In genomic region chr12:93773122-93773871, GRCh38 we compare ENCODE assay signal across 1 cellular context.
A peak's percentile ranks its signal among the peaks of the same experiment; 100 is the strongest.
TF ChIP-seq lines count a peak whose summit lies in the region.

No MANE protein-coding gene starts in this region.

TF ChIP-seq in K562, 482 proteins besides CTCF, POLR2A, EP300 and RAD21 (continued from another document and continues in another):
- TF ChIP-seq, protein P1, sequence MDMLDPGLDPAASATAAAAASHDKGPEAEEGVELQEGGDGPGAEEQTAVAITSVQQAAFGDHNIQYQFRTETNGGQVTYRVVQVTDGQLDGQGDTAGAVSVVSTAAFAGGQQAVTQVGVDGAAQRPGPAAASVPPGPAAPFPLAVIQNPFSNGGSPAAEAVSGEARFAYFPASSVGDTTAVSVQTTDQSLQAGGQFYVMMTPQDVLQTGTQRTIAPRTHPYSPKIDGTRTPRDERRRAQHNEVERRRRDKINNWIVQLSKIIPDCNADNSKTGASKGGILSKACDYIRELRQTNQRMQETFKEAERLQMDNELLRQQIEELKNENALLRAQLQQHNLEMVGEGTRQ (CRISPR knock-in tag; IDR thresholded peaks at IDR 0.05), result no peak
- TF ChIP-seq HOXB6 (CRISPR knock-in tag; IDR thresholded peaks at IDR 0.05; ENCODE audit: borderline replicate concordance) (no peak), SMC3 (conservative IDR thresholded peaks at IDR 0.05; ENCODE audit: insufficient read depth, low read depth, low read length) (no peak), FIP1L1 (IDR thresholded peaks at IDR 0.05; ENCODE audit: low read depth, low read length, poor library complexity, severe bottlenecking) (no peak), KLF6 (CRISPR knock-in tag; IDR thresholded peaks at IDR 0.05; ENCODE audit: borderline replicate concordance) (no peak), ZNF121 (CRISPR knock-in tag; conservative IDR thresholded peaks at IDR 0.05) (no peak), PML (IDR thresholded peaks at IDR 0.05; ENCODE audit: low read length) (0 out of 2 replicates have a peak, but pooled peaks have one; percentile 34), NCOR1 (IDR thresholded peaks at IDR 0.05) (peak; percentile 65), MIER1 (IDR thresholded peaks at IDR 0.05; ENCODE audit: low read depth) (no peak), RCOR1 (IDR thresholded peaks at IDR 0.05; ENCODE audit: borderline replicate concordance in 1 of 2, low read depth in 2 of 2, low read length in 2 of 2) (peak; percentile 7 to 75; a peak in 2 of 4 replicates), CBFB (CRISPR knock-in tag; IDR thresholded peaks at IDR 0.05) (no peak), MECOM (CRISPR knock-in tag; IDR thresholded peaks at IDR 0.05) (no peak), NEUROD1 (IDR thresholded peaks at IDR 0.05; ENCODE audit: borderline replicate concordance, low read depth, low read length, partially characterized antibody) (no peak), ELF1 (tag; IDR thresholded peaks at IDR 0.05) (no peak), FOXM1 (IDR thresholded peaks at IDR 0.05; ENCODE audit: low read depth) (peak; percentile 50), FOXM1 (CRISPR knock-in tag; IDR thresholded peaks at IDR 0.05; ENCODE audit: low read depth) (no peak), TEAD1 (CRISPR knock-in tag; IDR thresholded peaks at IDR 0.05) (peak in 1 of 2 experiments; percentile 74; a peak in 1 of 4 replicates), ESRRA (IDR thresholded peaks at IDR 0.05; ENCODE audit: borderline replicate concordance, low read depth) (no peak; the same call in 1 of the 2 replicates), HDAC1 (IDR thresholded peaks at IDR 0.05) (peak in 1 of 2 experiments; percentile 21; a peak in 1 of 4 replicates), RBM34 (IDR thresholded peaks at IDR 0.05; ENCODE audit: borderline replicate concordance, insufficient read depth, low read length) (no peak), NKRF (IDR thresholded peaks at IDR 0.05; ENCODE audit: borderline replicate concordance) (no peak; the same call in 1 of the 2 replicates), SUPT5H (IDR thresholded peaks at IDR 0.05) (no peak), SNRNP70 (optimal IDR thresholded peaks at IDR 0.05; ENCODE audit: low read depth, low read length) (no peak), KLF1 (tag; IDR thresholded peaks at IDR 0.05) (no peak), BRD4 (IDR thresholded peaks at IDR 0.05) (no peak), ZNF644 (tag; IDR thresholded peaks at IDR 0.05; ENCODE audit: low read depth) (0 out of 2 replicates have a peak, but pooled peaks have one; percentile 39), TAF15 (IDR thresholded peaks at IDR 0.05; ENCODE audit: low read depth, low read length) (no peak), XRCC5 (IDR thresholded peaks at IDR 0.05; ENCODE audit: low read depth, low read length) (no peak)
- TF ChIP-seq, protein P2, sequence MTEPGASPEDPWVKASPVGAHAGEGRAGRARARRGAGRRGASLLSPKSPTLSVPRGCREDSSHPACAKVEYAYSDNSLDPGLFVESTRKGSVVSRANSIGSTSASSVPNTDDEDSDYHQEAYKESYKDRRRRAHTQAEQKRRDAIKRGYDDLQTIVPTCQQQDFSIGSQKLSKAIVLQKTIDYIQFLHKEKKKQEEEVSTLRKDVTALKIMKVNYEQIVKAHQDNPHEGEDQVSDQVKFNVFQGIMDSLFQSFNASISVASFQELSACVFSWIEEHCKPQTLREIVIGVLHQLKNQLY (CRISPR knock-in tag; conservative IDR thresholded peaks at IDR 0.05), result no peak
- TF ChIP-seq, protein P3, sequence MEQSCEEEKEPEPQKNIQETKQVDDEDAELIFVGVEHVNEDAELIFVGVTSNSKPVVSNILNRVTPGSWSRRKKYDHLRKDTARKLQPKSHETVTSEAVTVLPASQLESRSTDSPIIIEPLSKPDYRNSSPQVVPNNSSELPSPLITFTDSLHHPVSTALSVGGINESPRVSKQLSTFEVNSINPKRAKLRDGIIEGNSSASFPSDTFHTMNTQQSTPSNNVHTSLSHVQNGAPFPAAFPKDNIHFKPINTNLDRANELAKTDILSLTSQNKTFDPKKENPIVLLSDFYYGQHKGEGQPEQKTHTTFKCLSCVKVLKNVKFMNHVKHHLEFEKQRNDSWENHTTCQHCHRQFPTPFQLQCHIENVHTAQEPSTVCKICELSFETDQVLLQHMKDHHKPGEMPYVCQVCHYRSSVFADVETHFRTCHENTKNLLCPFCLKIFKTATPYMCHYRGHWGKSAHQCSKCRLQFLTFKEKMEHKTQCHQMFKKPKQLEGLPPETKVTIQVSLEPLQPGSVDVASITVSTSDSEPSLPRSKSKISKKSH (CRISPR knock-in tag; IDR thresholded peaks at IDR 0.05), result no peak
- TF ChIP-seq, protein P4, sequence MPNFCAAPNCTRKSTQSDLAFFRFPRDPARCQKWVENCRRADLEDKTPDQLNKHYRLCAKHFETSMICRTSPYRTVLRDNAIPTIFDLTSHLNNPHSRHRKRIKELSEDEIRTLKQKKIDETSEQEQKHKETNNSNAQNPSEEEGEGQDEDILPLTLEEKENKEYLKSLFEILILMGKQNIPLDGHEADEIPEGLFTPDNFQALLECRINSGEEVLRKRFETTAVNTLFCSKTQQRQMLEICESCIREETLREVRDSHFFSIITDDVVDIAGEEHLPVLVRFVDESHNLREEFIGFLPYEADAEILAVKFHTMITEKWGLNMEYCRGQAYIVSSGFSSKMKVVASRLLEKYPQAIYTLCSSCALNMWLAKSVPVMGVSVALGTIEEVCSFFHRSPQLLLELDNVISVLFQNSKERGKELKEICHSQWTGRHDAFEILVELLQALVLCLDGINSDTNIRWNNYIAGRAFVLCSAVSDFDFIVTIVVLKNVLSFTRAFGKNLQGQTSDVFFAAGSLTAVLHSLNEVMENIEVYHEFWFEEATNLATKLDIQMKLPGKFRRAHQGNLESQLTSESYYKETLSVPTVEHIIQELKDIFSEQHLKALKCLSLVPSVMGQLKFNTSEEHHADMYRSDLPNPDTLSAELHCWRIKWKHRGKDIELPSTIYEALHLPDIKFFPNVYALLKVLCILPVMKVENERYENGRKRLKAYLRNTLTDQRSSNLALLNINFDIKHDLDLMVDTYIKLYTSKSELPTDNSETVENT (CRISPR knock-in tag; IDR thresholded peaks at IDR 0.05), result no peak
- TF ChIP-seq, protein P5, sequence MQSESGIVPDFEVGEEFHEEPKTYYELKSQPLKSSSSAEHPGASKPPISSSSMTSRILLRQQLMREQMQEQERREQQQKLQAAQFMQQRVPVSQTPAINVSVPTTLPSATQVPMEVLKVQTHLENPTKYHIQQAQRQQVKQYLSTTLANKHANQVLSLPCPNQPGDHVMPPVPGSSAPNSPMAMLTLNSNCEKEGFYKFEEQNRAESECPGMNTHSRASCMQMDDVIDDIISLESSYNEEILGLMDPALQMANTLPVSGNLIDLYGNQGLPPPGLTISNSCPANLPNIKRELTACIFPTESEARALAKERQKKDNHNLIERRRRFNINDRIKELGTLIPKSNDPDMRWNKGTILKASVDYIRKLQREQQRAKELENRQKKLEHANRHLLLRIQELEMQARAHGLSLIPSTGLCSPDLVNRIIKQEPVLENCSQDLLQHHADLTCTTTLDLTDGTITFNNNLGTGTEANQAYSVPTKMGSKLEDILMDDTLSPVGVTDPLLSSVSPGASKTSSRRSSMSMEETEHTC (IDR thresholded peaks at IDR 0.05), result peak; percentile 55; the same call in 1 of the 2 replicates
- TF ChIP-seq, protein P6, sequence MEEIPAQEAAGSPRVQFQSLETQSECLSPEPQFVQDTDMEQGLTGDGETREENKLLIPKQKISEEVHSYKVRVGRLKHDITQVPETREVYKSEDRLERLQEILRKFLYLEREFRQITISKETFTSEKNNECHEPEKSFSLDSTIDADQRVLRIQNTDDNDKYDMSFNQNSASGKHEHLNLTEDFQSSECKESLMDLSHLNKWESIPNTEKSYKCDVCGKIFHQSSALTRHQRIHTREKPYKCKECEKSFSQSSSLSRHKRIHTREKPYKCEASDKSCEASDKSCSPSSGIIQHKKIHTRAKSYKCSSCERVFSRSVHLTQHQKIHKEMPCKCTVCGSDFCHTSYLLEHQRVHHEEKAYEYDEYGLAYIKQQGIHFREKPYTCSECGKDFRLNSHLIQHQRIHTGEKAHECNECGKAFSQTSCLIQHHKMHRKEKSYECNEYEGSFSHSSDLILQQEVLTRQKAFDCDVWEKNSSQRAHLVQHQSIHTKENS (CRISPR knock-in tag; IDR thresholded peaks at IDR 0.05), result no peak
- TF ChIP-seq, protein P7, sequence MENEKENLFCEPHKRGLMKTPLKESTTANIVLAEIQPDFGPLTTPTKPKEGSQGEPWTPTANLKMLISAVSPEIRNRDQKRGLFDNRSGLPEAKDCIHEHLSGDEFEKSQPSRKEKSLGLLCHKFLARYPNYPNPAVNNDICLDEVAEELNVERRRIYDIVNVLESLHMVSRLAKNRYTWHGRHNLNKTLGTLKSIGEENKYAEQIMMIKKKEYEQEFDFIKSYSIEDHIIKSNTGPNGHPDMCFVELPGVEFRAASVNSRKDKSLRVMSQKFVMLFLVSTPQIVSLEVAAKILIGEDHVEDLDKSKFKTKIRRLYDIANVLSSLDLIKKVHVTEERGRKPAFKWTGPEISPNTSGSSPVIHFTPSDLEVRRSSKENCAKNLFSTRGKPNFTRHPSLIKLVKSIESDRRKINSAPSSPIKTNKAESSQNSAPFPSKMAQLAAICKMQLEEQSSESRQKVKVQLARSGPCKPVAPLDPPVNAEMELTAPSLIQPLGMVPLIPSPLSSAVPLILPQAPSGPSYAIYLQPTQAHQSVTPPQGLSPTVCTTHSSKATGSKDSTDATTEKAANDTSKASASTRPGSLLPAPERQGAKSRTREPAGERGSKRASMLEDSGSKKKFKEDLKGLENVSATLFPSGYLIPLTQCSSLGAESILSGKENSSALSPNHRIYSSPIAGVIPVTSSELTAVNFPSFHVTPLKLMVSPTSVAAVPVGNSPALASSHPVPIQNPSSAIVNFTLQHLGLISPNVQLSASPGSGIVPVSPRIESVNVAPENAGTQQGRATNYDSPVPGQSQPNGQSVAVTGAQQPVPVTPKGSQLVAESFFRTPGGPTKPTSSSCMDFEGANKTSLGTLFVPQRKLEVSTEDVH (IDR thresholded peaks at IDR 0.05; ENCODE audit: low read depth, partially characterized antibody), result no peak
- TF ChIP-seq, protein P8, sequence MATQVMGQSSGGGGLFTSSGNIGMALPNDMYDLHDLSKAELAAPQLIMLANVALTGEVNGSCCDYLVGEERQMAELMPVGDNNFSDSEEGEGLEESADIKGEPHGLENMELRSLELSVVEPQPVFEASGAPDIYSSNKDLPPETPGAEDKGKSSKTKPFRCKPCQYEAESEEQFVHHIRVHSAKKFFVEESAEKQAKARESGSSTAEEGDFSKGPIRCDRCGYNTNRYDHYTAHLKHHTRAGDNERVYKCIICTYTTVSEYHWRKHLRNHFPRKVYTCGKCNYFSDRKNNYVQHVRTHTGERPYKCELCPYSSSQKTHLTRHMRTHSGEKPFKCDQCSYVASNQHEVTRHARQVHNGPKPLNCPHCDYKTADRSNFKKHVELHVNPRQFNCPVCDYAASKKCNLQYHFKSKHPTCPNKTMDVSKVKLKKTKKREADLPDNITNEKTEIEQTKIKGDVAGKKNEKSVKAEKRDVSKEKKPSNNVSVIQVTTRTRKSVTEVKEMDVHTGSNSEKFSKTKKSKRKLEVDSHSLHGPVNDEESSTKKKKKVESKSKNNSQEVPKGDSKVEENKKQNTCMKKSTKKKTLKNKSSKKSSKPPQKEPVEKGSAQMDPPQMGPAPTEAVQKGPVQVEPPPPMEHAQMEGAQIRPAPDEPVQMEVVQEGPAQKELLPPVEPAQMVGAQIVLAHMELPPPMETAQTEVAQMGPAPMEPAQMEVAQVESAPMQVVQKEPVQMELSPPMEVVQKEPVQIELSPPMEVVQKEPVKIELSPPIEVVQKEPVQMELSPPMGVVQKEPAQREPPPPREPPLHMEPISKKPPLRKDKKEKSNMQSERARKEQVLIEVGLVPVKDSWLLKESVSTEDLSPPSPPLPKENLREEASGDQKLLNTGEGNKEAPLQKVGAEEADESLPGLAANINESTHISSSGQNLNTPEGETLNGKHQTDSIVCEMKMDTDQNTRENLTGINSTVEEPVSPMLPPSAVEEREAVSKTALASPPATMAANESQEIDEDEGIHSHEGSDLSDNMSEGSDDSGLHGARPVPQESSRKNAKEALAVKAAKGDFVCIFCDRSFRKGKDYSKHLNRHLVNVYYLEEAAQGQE (CRISPR knock-in tag; IDR thresholded peaks at IDR 0.05; ENCODE audit: low read depth), result no peak
- TF ChIP-seq, protein P9, sequence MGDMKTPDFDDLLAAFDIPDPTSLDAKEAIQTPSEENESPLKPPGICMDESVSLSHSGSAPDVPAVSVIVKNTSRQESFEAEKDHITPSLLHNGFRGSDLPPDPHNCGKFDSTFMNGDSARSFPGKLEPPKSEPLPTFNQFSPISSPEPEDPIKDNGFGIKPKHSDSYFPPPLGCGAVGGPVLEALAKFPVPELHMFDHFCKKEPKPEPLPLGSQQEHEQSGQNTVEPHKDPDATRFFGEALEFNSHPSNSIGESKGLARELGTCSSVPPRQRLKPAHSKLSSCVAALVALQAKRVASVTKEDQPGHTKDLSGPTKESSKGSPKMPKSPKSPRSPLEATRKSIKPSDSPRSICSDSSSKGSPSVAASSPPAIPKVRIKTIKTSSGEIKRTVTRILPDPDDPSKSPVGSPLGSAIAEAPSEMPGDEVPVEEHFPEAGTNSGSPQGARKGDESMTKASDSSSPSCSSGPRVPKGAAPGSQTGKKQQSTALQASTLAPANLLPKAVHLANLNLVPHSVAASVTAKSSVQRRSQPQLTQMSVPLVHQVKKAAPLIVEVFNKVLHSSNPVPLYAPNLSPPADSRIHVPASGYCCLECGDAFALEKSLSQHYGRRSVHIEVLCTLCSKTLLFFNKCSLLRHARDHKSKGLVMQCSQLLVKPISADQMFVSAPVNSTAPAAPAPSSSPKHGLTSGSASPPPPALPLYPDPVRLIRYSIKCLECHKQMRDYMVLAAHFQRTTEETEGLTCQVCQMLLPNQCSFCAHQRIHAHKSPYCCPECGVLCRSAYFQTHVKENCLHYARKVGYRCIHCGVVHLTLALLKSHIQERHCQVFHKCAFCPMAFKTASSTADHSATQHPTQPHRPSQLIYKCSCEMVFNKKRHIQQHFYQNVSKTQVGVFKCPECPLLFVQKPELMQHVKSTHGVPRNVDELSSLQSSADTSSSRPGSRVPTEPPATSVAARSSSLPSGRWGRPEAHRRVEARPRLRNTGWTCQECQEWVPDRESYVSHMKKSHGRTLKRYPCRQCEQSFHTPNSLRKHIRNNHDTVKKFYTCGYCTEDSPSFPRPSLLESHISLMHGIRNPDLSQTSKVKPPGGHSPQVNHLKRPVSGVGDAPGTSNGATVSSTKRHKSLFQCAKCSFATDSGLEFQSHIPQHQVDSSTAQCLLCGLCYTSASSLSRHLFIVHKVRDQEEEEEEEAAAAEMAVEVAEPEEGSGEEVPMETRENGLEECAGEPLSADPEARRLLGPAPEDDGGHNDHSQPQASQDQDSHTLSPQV (IDR thresholded peaks at IDR 0.05), result peak; percentile 42; the same call in 1 of the 2 replicates
